In the genomic region with DNA sequence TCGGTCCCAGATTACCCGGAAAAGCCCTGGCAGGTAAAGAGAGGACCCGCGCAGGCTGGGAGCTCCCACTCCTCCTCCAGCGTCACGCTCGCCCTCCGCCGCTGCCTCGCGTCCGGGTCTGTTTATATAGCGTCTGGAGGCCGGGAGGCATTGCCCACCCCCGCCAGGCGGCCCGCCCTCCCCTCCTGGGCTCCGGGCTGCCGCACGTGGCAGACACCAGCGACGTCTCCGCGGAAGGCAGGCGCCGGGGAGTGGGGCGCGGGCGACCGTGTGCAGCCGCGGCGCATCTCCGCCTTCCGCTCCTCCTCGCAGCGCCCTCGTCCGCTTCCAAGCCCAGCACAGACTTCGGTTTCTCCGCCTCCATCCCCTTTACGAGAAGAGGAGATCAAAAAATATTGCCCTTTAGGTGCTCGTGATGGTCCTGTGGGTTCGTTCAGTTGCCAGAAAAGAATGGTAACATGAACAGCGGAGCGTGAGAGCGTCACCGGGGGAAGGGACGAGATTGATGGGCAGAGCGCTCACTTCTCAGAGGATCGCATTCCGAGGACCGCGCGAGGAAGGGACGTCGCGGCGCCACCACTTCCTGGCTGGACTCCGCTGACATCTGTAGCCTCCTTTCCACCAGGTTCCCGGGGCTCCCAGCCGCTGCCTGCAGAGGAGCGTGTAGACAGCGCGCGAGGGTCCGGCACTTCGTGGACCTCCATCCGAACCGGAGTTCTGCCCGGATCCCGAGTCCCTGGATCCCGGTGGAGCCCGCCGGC, we compare ENCODE assay signal across 9 cellular contexts. TPM values are rescaled to one million over a fixed set of nuclear protein-coding genes. Genes with fewer than 3 reads are reported as not detected.
DNase-seq lines count a peak whose midpoint lies in the region; ATAC-seq and TF ChIP-seq lines count a peak whose summit lies in the region.
"Had no signal": no experiment of that assay in that cellular context is flagged by ENCODE, and none has a peak within 500 bp of the region (broad histone marks: within the 10 kb centered on the region; RNA-seq: fewer than 3 reads in every experiment).

A gene (plus strand): TSS at position 210 of the 761 bp plus-strand sequence.

- H3K36me3 ChIP-seq in heart left ventricle (no peaks in the 10 kb centered on the region), prostate gland (no peaks in the 10 kb centered on the region)

- H3K4me3 ChIP-seq in heart left ventricle (peak within 1 kb of the TSS; percentile 9 to 49 (median 34)), fibroblast of mammary gland (ENCODE audit: control insufficient read depth, low read depth, low read length) (peak within 1 kb of the TSS; percentile 36), prostate gland (peak within 1 kb of the TSS; percentile 1 to 11)

- H3K27ac ChIP-seq in heart left ventricle (no peak within 1 kb of the TSS), prostate gland (no peak within 1 kb of the TSS)

- peaks cover 0 to 21% (median 2%) of the 10 kb centered on the region in 12 donors for H3K4me1 ChIP-seq in heart left ventricle
- no peaks in the 10 kb centered on the region for H3K4me1 ChIP-seq in prostate gland (replicated peaks)

- peaks cover 11 to 50% (median 25%) of the 10 kb centered on the region in 9 donors for H3K27me3 ChIP-seq in heart left ventricle
- peaks cover 15% of the 10 kb centered on the region for H3K27me3 ChIP-seq in prostate gland (replicated peaks; ENCODE audit: insufficient read depth)

- no peaks in the 10 kb centered on the region for H3K9me3 ChIP-seq in heart left ventricle
- H3K9me3 ChIP-seq in prostate gland: no peaks in the 10 kb centered on the region

- ATAC-seq in heart left ventricle: peak in 1 of 4 donors; percentile 38
- no peak for ATAC-seq in left ventricle myocardium superior

- WGBS in heart left ventricle, 4 donors: 1 to 2% (median 1%) methylated on average over 36 to 75 of the region's 75 CpGs
- 2% methylated on average over 74 of the region's 75 CpGs for WGBS in prostate gland

- intact Hi-C loops in heart left ventricle (cut with DNase I): no loop called here
- intact Hi-C loops in left ventricle myocardium superior (cut with micrococcal nuclease): no loop called here
- intact Hi-C loops in prostate gland (cut with DNase I): no loop called here

- DNase-seq in heart left ventricle (peak in 2 of 5 donors; percentile 17 to 53), left ventricle myocardium superior (no peak), NCI-H510A (lab: John Stamatoyannopoulos, UW) (peak; percentile 4), fibroblast of mammary gland (ENCODE audit: low read depth) (no peak), prostate gland (ENCODE audit: low spot score) (no peak), NOMO-1 (lab: John Stamatoyannopoulos, UW; ENCODE audit: unreplicated experiment in 2 of 2) (no peak), globus pallidus (ENCODE audit: low spot score) (no peak)
- no peak for DNase-seq in activated effector memory CD4-positive, alpha-beta T cell treated with anti-CD3 and anti-CD28 coated beads, Interleukin-2, amount 50 U/mL, for 16 hours

- TF ChIP-seq POLR2A in heart left ventricle (IDR thresholded peaks at IDR 0.05) (no peak), prostate gland (IDR thresholded peaks at IDR 0.05) (no peak)

- TF ChIP-seq CTCF in heart left ventricle (IDR thresholded peaks at IDR 0.05): no peak
- TF ChIP-seq CTCF in fibroblast of mammary gland (conservative IDR thresholded peaks at IDR 0.05; ENCODE audit: control insufficient read depth, insufficient read depth, low read depth, low read length): no peak
- no peak for TF ChIP-seq CTCF in prostate gland (IDR thresholded peaks at IDR 0.05)

RNA-seq across cellular contexts. Expression of the gene that starts here (rescaled TPM):
- total RNA-seq in heart left ventricle (under 1 TPM in 1 of 9 donors, not detected in 8; 0.52 TPM), left ventricle myocardium superior (not detected), prostate gland (under 1 TPM; 0.23 to 0.85 TPM)
- under 1 TPM in 1 of 2 donors, not detected in 1; 0.33 TPM for polyA plus RNA-seq in heart left ventricle
- total RNA-seq: activated CD8-positive, alpha-beta memory T cell treated with anti-CD3 and anti-CD28 coated beads for 36 hours had no signal
